ENCODE assay signal across 8 cellular contexts in the genomic region with DNA sequence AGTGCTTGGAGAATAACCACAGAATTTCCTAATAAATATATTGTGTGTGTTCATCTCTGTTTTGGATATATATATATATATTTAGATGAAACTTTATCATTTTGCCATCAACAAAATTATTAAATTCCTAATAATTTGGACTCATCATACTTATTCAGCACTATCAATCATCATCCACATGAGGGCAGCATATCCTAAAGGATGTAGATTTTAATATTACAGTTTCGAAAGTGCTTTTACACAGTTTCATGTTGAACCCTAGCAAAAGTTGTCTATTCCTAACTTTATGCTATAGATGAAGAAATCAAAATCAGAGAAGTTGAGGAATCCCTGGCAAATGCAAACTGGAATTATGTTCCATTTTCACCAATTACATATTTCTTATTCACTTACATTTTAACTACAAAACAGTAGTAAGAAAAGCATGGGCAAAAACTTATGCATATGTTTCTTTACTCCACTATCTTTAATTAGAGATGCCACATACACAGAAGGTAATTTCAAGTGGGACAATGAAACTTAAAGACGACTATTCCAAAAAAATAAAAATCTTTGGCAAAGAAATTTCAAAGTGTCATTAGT. TPM values are rescaled to one million over a fixed set of nuclear protein-coding genes. Genes with fewer than 3 reads are reported as not detected.
A peak's percentile ranks its signal among the peaks of the same experiment; 100 is the strongest.
DNase-seq lines count a peak whose midpoint lies in the region; ATAC-seq, FAIRE-seq and TF ChIP-seq lines count a peak whose summit lies in the region.

No MANE protein-coding gene starts in this region.

- H3K36me3 Mint-ChIP-seq in naive thymus-derived CD8-positive, alpha-beta T cell = peaks cover 0 to 2% (median 0%) of the 10 kb centered on the region in 3 donors

- peak; percentile 54 for ATAC-seq in GM19372 (IDR thresholded peaks at IDR 0.05; ENCODE audit: low read depth, unreplicated experiment)
- ATAC-seq in naive thymus-derived CD8-positive, alpha-beta T cell = no peak
- no peak for ATAC-seq in GM21528 (IDR thresholded peaks at IDR 0.05; ENCODE audit: low FRiP score, unreplicated experiment)
- ATAC-seq in HG03460 (IDR thresholded peaks at IDR 0.05; ENCODE audit: unreplicated experiment) = no peak

- DNase-seq in NCI-H345 (lab: John Stamatoyannopoulos, UW) = peak; percentile 7
- peak; percentile 72 for DNase-seq in choroid plexus epithelial cell (ENCODE audit: low read depth)
- DNase-seq in naive thymus-derived CD8-positive, alpha-beta T cell = peak in 4 of 10 donors; percentile 4 to 58 (median 50)
- DNase-seq in H54 (ENCODE audit: insufficient read length, low spot score) = no peak

- peak; percentile 71 for TF ChIP-seq CTCF in C4-2B (conservative IDR thresholded peaks at IDR 0.05)
- TF ChIP-seq CTCF in choroid plexus epithelial cell (conservative IDR thresholded peaks at IDR 0.05; ENCODE audit: low read depth, low read length) = peak; percentile 55

- H3K27ac Mint-ChIP-seq in naive thymus-derived CD8-positive, alpha-beta T cell = peak overlapping the region in 1 of 10 donors; percentile 32

- no peak for TF ChIP-seq POLR2A in H54 (IDR thresholded peaks at IDR 0.05; ENCODE audit: low read depth, low read length)

- H3K27me3 Mint-ChIP-seq in naive thymus-derived CD8-positive, alpha-beta T cell = no peaks in the 10 kb centered on the region

- H3K9me3 Mint-ChIP-seq in naive thymus-derived CD8-positive, alpha-beta T cell = no peaks in the 10 kb centered on the region

- H3K4me3 ChIP-seq in choroid plexus epithelial cell (ENCODE audit: low read depth, low read length) = no peak overlapping the region

- no peak overlapping the region for H3K27ac ChIP-seq in C4-2B

- H3K4me3 Mint-ChIP-seq in naive thymus-derived CD8-positive, alpha-beta T cell = peak overlapping the region in 8 of 10 donors; percentile 9 to 72 (median 46)

- no peak for FAIRE-seq in H54 (lab: Jason Lieb, UNC)

- POLR2A ChIA-PET in naive thymus-derived CD8-positive, alpha-beta T cell (lab: Charles Lee) = interaction anchor here (0.7 to 1.0 kb wide), 2 partner anchors 134 to 189 kb away, joined by 3 read pairs; no protein-coding TSS in a partner anchor

- H3K4me1 Mint-ChIP-seq in naive thymus-derived CD8-positive, alpha-beta T cell = peaks cover 0 to 4% (median 2%) of the 10 kb centered on the region in 4 donors

RNA-seq across cellular contexts. Expression of a gene that starts 36.6 kb away (rescaled TPM):
- total RNA-seq in naive thymus-derived CD8-positive, alpha-beta T cell = not detected
- not detected for polyA plus RNA-seq in naive thymus-derived CD8-positive, alpha-beta T cell

RNA-seq across cellular contexts. Expression of a gene that starts 50.2 kb away (rescaled TPM):
- total RNA-seq in naive thymus-derived CD8-positive, alpha-beta T cell = not detected
- not detected for polyA plus RNA-seq in naive thymus-derived CD8-positive, alpha-beta T cell
